8 cellular contexts compared by ENCODE assay signal in the genomic region with DNA sequence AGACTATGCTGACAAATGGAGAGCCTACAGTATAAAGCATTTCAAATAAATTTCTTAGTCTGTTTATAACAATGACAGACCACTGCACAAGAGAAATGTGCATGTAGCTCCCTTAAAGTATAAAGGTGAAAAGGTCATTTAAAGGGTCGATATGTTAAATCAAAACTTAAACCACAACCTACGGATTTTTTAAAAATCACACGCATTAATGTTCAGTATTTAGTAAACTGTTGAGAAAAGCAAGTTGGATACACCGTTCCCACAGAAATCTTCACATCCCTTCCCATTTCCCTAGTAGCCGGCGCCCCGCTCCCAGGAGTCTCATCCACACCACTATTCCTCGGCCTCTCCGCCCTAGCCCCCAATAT. TPM values are rescaled to one million over a fixed set of nuclear protein-coding genes. Genes with fewer than 3 reads are reported as not detected.
A peak's percentile ranks its signal among the peaks of the same experiment; 100 is the strongest.
DNase-seq lines count a peak whose midpoint lies in the region; ATAC-seq and TF ChIP-seq lines count a peak whose summit lies in the region.

No MANE protein-coding gene starts in this region.

- no peaks in the 10 kb centered on the region for H3K36me3 ChIP-seq in Loucy (ENCODE audit: insufficient read depth, low read length)
- no peaks in the 10 kb centered on the region for H3K36me3 ChIP-seq in duodenal mucosa (ENCODE audit: control insufficient read depth in 1 of 2, insufficient read depth in 2 of 2, low read length in 2 of 2)

- peak overlapping the region; percentile 94 for H3K4me3 ChIP-seq in AG09309 (ENCODE audit: control insufficient read depth, low read depth, low read length)
- peak overlapping the region; percentile 98 for H3K4me3 ChIP-seq in Loucy (ENCODE audit: low read length, poor library complexity, severe bottlenecking)
- peak overlapping the region; percentile 93 to 97 for H3K4me3 ChIP-seq in duodenal mucosa (ENCODE audit: low read depth in 1 of 2, low read length in 2 of 2)

- peaks cover 48% of the 10 kb centered on the region for H3K4me1 ChIP-seq in Loucy (ENCODE audit: insufficient read depth, low read length, poor library complexity, severe bottlenecking)
- H3K4me1 ChIP-seq in duodenal mucosa (ENCODE audit: control insufficient read depth in 1 of 2, insufficient read depth in 2 of 2, low read length in 2 of 2), result peaks cover 18 to 22% of the 10 kb centered on the region in 2 donors

- peaks cover 67% of the 10 kb centered on the region for H3K79me2 ChIP-seq in Loucy (ENCODE audit: insufficient read depth, low read length)

- TF ChIP-seq CTCF in AG09309 (IDR thresholded peaks at IDR 0.05; ENCODE audit: control insufficient read depth, insufficient read depth, low read depth, low read length, missing control alignments) (no peak), Loucy (conservative IDR thresholded peaks at IDR 0.05; ENCODE audit: low read length) (no peak)

- H3K9ac ChIP-seq in Loucy (ENCODE audit: low read depth, low read length, poor library complexity, severe bottlenecking), result peak overlapping the region; percentile 98
- H3K9ac ChIP-seq in duodenal mucosa (ENCODE audit: low read depth in 1 of 2, low read length in 2 of 2), result peak overlapping the region; percentile 75 to 96

- H3K9me3 ChIP-seq in Loucy (ENCODE audit: insufficient read depth, low read depth, low read length), result no peaks in the 10 kb centered on the region
- no peaks in the 10 kb centered on the region for H3K9me3 ChIP-seq in duodenal mucosa (ENCODE audit: control insufficient read depth in 1 of 2, low read length in 2 of 2)

- H3F3A ChIP-seq in Loucy (ENCODE audit: low read depth), result peaks cover 4% of the 10 kb centered on the region; the same call in 1 of the 2 replicates

- DNase-seq in AG09309 (ENCODE audit: low read depth) (no peak), myocyte (ENCODE audit: low read depth) (peak; percentile 8), NCI-H2171 (lab: John Stamatoyannopoulos, UW) (no peak), NCI-H226 (no peak)

- peak overlapping the region; percentile 98 for H3K4me2 ChIP-seq in Loucy (ENCODE audit: low read depth, low read length, poor library complexity, severe bottlenecking)

- H3K27me3 ChIP-seq in Loucy (ENCODE audit: insufficient read depth, low read length, poor library complexity, severe bottlenecking) (no peaks in the 10 kb centered on the region), duodenal mucosa (ENCODE audit: control insufficient read depth in 1 of 2, insufficient read depth in 2 of 2, low read length in 2 of 2) (no peaks in the 10 kb centered on the region)

- H3K27ac ChIP-seq in duodenal mucosa (ENCODE audit: low read depth, low read length), result no peak overlapping the region

- peaks cover 32% of the 10 kb centered on the region for H4K20me1 ChIP-seq in Loucy (ENCODE audit: insufficient read depth, low read length, poor library complexity, severe bottlenecking)

- ATAC-seq in HG03432 (IDR thresholded peaks at IDR 0.05; ENCODE audit: unreplicated experiment), result no peak
- no peak for ATAC-seq in HG03442 (IDR thresholded peaks at IDR 0.05; ENCODE audit: unreplicated experiment)

- H2AFZ ChIP-seq in Loucy (ENCODE audit: low read length), result peak overlapping the region; percentile 90

- H3K9me2 ChIP-seq in Loucy (replicated peaks; ENCODE audit: low read depth, low read length), result no peaks in the 10 kb centered on the region

RNA-seq across cellular contexts. Expression of a gene that starts 0.6 kb away (rescaled TPM):
- 66.3 and 67.0 TPM in 2 replicates for total RNA-seq in myocyte
- polyA plus RNA-seq in myocyte (2012), result 72.5 TPM

RNA-seq across cellular contexts. Expression of a gene that starts 2.1 kb away (rescaled TPM):
- 3.9 and 6.8 TPM in 2 replicates for total RNA-seq in myocyte
- 0.63 TPM for polyA plus RNA-seq in myocyte (2012)

RNA-seq across cellular contexts. Expression of a gene that starts 49.8 kb away (rescaled TPM):
- 30.2 TPM in 2 replicates for total RNA-seq in myocyte
- polyA plus RNA-seq in myocyte (2012), result 10.2 TPM
